14 cellular contexts compared by ENCODE assay signal in genomic region chr17:59778996-59779395, GRCh38.
DNase-seq lines count a peak whose midpoint lies in the region; ATAC-seq and TF ChIP-seq lines count a peak whose summit lies in the region.
"Had no signal": no experiment of that assay in that cellular context is flagged by ENCODE, and none has a peak within 500 bp of the region (broad histone marks: within the 10 kb centered on the region; RNA-seq: fewer than 3 reads in every experiment).

No MANE protein-coding gene starts in this region.

- H3K79me2 ChIP-seq in GM23338 (replicated peaks; ENCODE audit: insufficient read depth), result no peaks in the 10 kb centered on the region

- no peak overlapping the region for H3K4me3 ChIP-seq in GM23338
- H3K4me3 ChIP-seq in naive thymus-derived CD4-positive, alpha-beta T cell (ENCODE audit: low read length), result no peak overlapping the region
- H3K4me3 ChIP-seq: BLaER1, tibial nerve had no signal

- H3F3A ChIP-seq in GM23338 (replicated peaks; ENCODE audit: low read depth), result peaks cover 3% of the 10 kb centered on the region; the same call in 1 of the 2 replicates

- ATAC-seq in GM23338 (no peak), omental fat pad (ENCODE audit: low FRiP score) (no peak), GM18907 (IDR thresholded peaks at IDR 0.05; ENCODE audit: unreplicated experiment) (no peak)
- no peak for ATAC-seq in naive thymus-derived CD4-positive, alpha-beta T cell

- no peak for TF ChIP-seq CTCF in CD14-positive monocyte (IDR thresholded peaks at IDR 0.05)
- no peak for TF ChIP-seq CTCF in GM23338 (conservative IDR thresholded peaks at IDR 0.05; ENCODE audit: low read depth in 2 of 2)
- TF ChIP-seq CTCF in omental fat pad (IDR thresholded peaks at IDR 0.05), result no peak

- H3K27me3 ChIP-seq in GM23338 (ENCODE audit: insufficient read depth), result no peaks in the 10 kb centered on the region
- no peaks in the 10 kb centered on the region for H3K27me3 ChIP-seq in naive thymus-derived CD4-positive, alpha-beta T cell (ENCODE audit: control insufficient read depth in 2 of 2, insufficient read depth in 2 of 2, low read length in 2 of 2)
- H3K27me3 ChIP-seq: BLaER1, tibial nerve had no signal

- DNase-seq in CD14-positive monocyte (ENCODE audit: low spot score) (no peak), GM23338 (ENCODE audit: low spot score) (no peak), omental fat pad (ENCODE audit: low spot score) (no peak), anterior cingulate cortex (lab: John Stamatoyannopoulos, UW) (no peak)
- no peak for DNase-seq in naive thymus-derived CD4-positive, alpha-beta T cell
- no peak for DNase-seq in activated CD4-positive, alpha-beta T cell treated with anti-CD3 and anti-CD28 coated beads for 1 hour
- DNase-seq: HCEC 1CT, NCI-H1930, NCI-H524 had no signal

- H3K9me3 Mint-ChIP-seq in CD14-positive monocyte (peaks cover 0 to 6% (median 0%) of the 10 kb centered on the region in 7 donors), GM23338 (no peaks in the 10 kb centered on the region)
- peaks cover 5% of the 10 kb centered on the region for H3K9me3 Mint-ChIP-seq in activated naive CD8-positive, alpha-beta T cell (ENCODE audit: low read depth)
- H3K9me3 Mint-ChIP-seq in naive thymus-derived CD4-positive, alpha-beta T cell, result peaks cover 0 to 8% (median 4%) of the 10 kb centered on the region in 11 donors

- H3K36me3 ChIP-seq in GM23338 (ENCODE audit: insufficient read depth), result no peaks in the 10 kb centered on the region; the same call in 1 of the 2 replicates
- peaks cover 0 to 32% (median 0%) of the 10 kb centered on the region in 3 experiments for H3K36me3 ChIP-seq in naive thymus-derived CD4-positive, alpha-beta T cell (ENCODE audit: control insufficient read depth in 2 of 3, insufficient read depth in 3 of 3, low read length in 3 of 3)

- CTCF ChIA-PET in naive thymus-derived CD4-positive, alpha-beta T cell (lab: Charles Lee), result no interaction called here

- H3K27me3 Mint-ChIP-seq in CD14-positive monocyte (ENCODE audit: low read depth in 3 of 3), result no peaks in the 10 kb centered on the region
- H3K27me3 Mint-ChIP-seq in GM23338 (ENCODE audit: insufficient read depth, low read depth, poor library complexity), result no peaks in the 10 kb centered on the region
- no peaks in the 10 kb centered on the region for H3K27me3 Mint-ChIP-seq in activated naive CD8-positive, alpha-beta T cell
- H3K27me3 Mint-ChIP-seq in naive thymus-derived CD4-positive, alpha-beta T cell, result no peaks in the 10 kb centered on the region

- POLR2A ChIA-PET in naive thymus-derived CD4-positive, alpha-beta T cell (lab: Charles Lee), result interaction anchor here (1.0 to 1.4 kb wide), 2 partner anchors 17 to 114 kb away, joined by 3 read pairs; partner anchors contain the start of genes RPS6KB1 and TUBD1

- H3K27ac Mint-ChIP-seq in CD14-positive monocyte (peak overlapping the region; percentile 50 to 81 (median 65)), GM23338 (no peak overlapping the region)
- peak overlapping the region; percentile 96 for H3K27ac Mint-ChIP-seq in activated naive CD8-positive, alpha-beta T cell
- H3K27ac Mint-ChIP-seq in naive thymus-derived CD4-positive, alpha-beta T cell, result peak overlapping the region; percentile 14 to 92 (median 78)

- peaks cover 8% of the 10 kb centered on the region; the same call in 1 of the 2 replicates for H3K4me1 ChIP-seq in GM23338 (ENCODE audit: insufficient read depth)
- H3K4me1 ChIP-seq in naive thymus-derived CD4-positive, alpha-beta T cell (ENCODE audit: control insufficient read depth in 2 of 2, insufficient read depth in 2 of 2, low read length in 2 of 2), result peaks cover 8 to 12% of the 10 kb centered on the region in 2 donors

- intact Hi-C loops in CD14-positive monocyte (cut with micrococcal nuclease), result loop anchor here in 1 of 2 donors (10.0 kb wide), 1 partner anchor 46 kb away; no protein-coding TSS in a partner anchor
- intact Hi-C loops in naive thymus-derived CD4-positive, alpha-beta T cell (cut with micrococcal nuclease), result no loop called here

- H3K9me2 ChIP-seq in GM23338 (ENCODE audit: insufficient read depth), result no peaks in the 10 kb centered on the region

- H3K27ac ChIP-seq in GM23338 (ENCODE audit: low read depth), result peak overlapping the region; percentile 16; the same call in 1 of the 2 replicates
- H3K27ac ChIP-seq in naive thymus-derived CD4-positive, alpha-beta T cell (ENCODE audit: low read depth, low read length), result peak overlapping the region; percentile 14
- H3K27ac ChIP-seq: BLaER1, HL-60 had no signal

- H3K9me3 ChIP-seq in naive thymus-derived CD4-positive, alpha-beta T cell (ENCODE audit: control insufficient read depth in 2 of 3, low read length in 3 of 3), result no peaks in the 10 kb centered on the region

- H3K4me1 Mint-ChIP-seq in CD14-positive monocyte (peaks cover 31% of the 10 kb centered on the region), GM23338 (peaks cover 15% of the 10 kb centered on the region)
- peaks cover 49% of the 10 kb centered on the region for H3K4me1 Mint-ChIP-seq in activated naive CD8-positive, alpha-beta T cell (ENCODE audit: low read depth)
- peaks cover 12 to 51% (median 27%) of the 10 kb centered on the region in 7 donors for H3K4me1 Mint-ChIP-seq in naive thymus-derived CD4-positive, alpha-beta T cell

- H4K20me1 ChIP-seq in GM23338 (replicated peaks; ENCODE audit: insufficient read depth), result no peaks in the 10 kb centered on the region
- H4K20me1 ChIP-seq: BLaER1 had no signal

- no peak overlapping the region for H3K4me3 Mint-ChIP-seq in CD14-positive monocyte
- H3K4me3 Mint-ChIP-seq in GM23338, result no peak overlapping the region
- H3K4me3 Mint-ChIP-seq in activated naive CD8-positive, alpha-beta T cell, result peak overlapping the region; percentile 54
- peak overlapping the region in 1 of 10 donors; percentile 54 for H3K4me3 Mint-ChIP-seq in naive thymus-derived CD4-positive, alpha-beta T cell

- peaks cover 74 to 85% of the 10 kb centered on the region in 2 donors for H3K36me3 Mint-ChIP-seq in CD14-positive monocyte
- peaks cover 13% of the 10 kb centered on the region for H3K36me3 Mint-ChIP-seq in GM23338 (ENCODE audit: low read depth)
- peaks cover 30% of the 10 kb centered on the region for H3K36me3 Mint-ChIP-seq in activated naive CD8-positive, alpha-beta T cell
- H3K36me3 Mint-ChIP-seq in naive thymus-derived CD4-positive, alpha-beta T cell, result peaks cover 10 to 40% (median 29%) of the 10 kb centered on the region in 5 donors

- H3K4me2 ChIP-seq in GM23338, result no peak overlapping the region
- H3K4me2 ChIP-seq: BLaER1 had no signal

- no peak overlapping the region for H2AFZ ChIP-seq in GM23338

TF ChIP-seq in GM23338, 12 proteins besides CTCF, POLR2A, EP300 and RAD21:
- TF ChIP-seq STAT1 (IDR thresholded peaks at IDR 0.05; ENCODE audit: unreplicated experiment), result no peak
- no peak for TF ChIP-seq NANOG (IDR thresholded peaks at IDR 0.05; ENCODE audit: borderline replicate concordance)
